Comparison of ENCODE assay signal across 8 cellular contexts in the genomic region with DNA sequence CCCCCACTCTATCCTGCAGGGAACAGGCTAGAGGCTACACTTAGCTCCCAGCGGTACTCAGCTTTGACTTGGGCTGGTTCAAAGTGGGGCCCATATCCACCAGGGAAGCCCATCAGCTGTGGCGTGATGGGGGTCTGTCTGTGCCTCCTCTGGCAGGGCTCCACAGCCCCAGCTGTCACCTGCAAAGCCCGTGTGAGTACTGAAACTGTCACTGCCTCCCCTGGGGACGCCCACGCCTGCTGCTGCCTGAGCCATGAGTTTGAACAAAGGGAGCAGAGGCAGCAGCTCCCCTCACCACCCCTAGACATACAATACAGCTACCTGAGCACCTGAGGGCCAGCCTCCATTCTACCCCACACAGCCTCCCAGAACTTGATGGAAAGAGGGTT. TPM values are rescaled to one million over a fixed set of nuclear protein-coding genes. Genes with fewer than 3 reads are reported as not detected.
DNase-seq lines count a peak whose midpoint lies in the region; ATAC-seq and TF ChIP-seq lines count a peak whose summit lies in the region.

No MANE protein-coding gene starts in this region.

- H3K4me1 Mint-ChIP-seq in MCF 10A (ENCODE audit: insufficient read depth, unreplicated experiment): peaks cover 18% of the 10 kb centered on the region
- H3K4me1 Mint-ChIP-seq in osteocyte (ENCODE audit: unreplicated experiment): peaks cover 15% of the 10 kb centered on the region

- CTCF ChIA-PET in MCF 10A (lab: Yijun Ruan, JAX): interaction anchor here (0.6 to 9.9 kb wide), 13 partner anchors 8 to 332 kb away, joined by 3 to 100 read pairs (median 4); partner anchors contain the start of genes HAUS4, LRP10 and PRMT5

- peak; percentile 38 for ATAC-seq in GM21825 (IDR thresholded peaks at IDR 0.05; ENCODE audit: unreplicated experiment)
- ATAC-seq in HG03571 (IDR thresholded peaks at IDR 0.05; ENCODE audit: unreplicated experiment): no peak

- BruUV-seq in MCF 10A (replicated peaks; lab: Mats Ljungman, UMichigan): no TSS peak

- no peaks in the 10 kb centered on the region for H3K27me3 Mint-ChIP-seq in MCF 10A (ENCODE audit: insufficient read depth, unreplicated experiment)
- H3K27me3 Mint-ChIP-seq in osteocyte (ENCODE audit: unreplicated experiment): no peaks in the 10 kb centered on the region

- H3K4me3 Mint-ChIP-seq in MCF 10A (ENCODE audit: unreplicated experiment) (peak overlapping the region; percentile 95), osteocyte (ENCODE audit: unreplicated experiment) (peak overlapping the region; percentile 26)

- peaks cover 6% of the 10 kb centered on the region for H3K36me3 Mint-ChIP-seq in MCF 10A (ENCODE audit: insufficient read depth, unreplicated experiment)
- peaks cover 2% of the 10 kb centered on the region for H3K36me3 Mint-ChIP-seq in osteocyte (ENCODE audit: unreplicated experiment)

- H3K27ac Mint-ChIP-seq in MCF 10A (ENCODE audit: low read depth, unreplicated experiment) (peak overlapping the region; percentile 31), osteocyte (ENCODE audit: unreplicated experiment) (no peak overlapping the region)

- TF ChIP-seq CTCF in GM12875 (IDR thresholded peaks at IDR 0.05; ENCODE audit: borderline replicate concordance, insufficient read depth, low read depth, low read length): no peak
- TF ChIP-seq CTCF in MCF 10A (IDR thresholded peaks at IDR 0.05; ENCODE audit: unreplicated experiment): no peak
- TF ChIP-seq CTCF in osteocyte (IDR thresholded peaks at IDR 0.05): no peak

- H3K9me3 Mint-ChIP-seq in MCF 10A (ENCODE audit: unreplicated experiment): no peaks in the 10 kb centered on the region
- no peaks in the 10 kb centered on the region for H3K9me3 Mint-ChIP-seq in osteocyte (ENCODE audit: unreplicated experiment)

- DNase-seq in NCI-H69 (lab: John Stamatoyannopoulos, UW) (peak; percentile 26), MCF 10A (ENCODE audit: unreplicated experiment) (no peak), osteocyte (ENCODE audit: extremely low spot score, unreplicated experiment) (no peak), NCI-H2196 treated with DMSO at 0.1 percent for 48 hours (lab: John Stamatoyannopoulos, UW; ENCODE audit: unreplicated experiment) (no peak), hippocampal formation (lab: John Stamatoyannopoulos, UW) (no peak)

- intact Hi-C loops in MCF 10A (cut with micrococcal nuclease): loop anchor here (1.0 kb wide), 1 partner anchor 16 kb away; no protein-coding TSS in a partner anchor

- POLR2A ChIA-PET in MCF 10A (lab: Yijun Ruan, JAX): interaction anchor here (0.5 to 10.8 kb wide), 10 partner anchors 9 to 89 kb away, joined by 3 to 116 read pairs (median 4); partner anchors contain the start of genes LRP10, PRMT5 and RBM23

- peak overlapping the region; percentile 32 for H3K4me3 ChIP-seq in GM12875 (ENCODE audit: low read depth, low read length)

RNA-seq across cellular contexts. Expression of gene REM2, which starts 5.0 kb away (rescaled TPM):
- total RNA-seq in MCF 10A (2022) (0.26 and 0.47 TPM in 2 replicates), osteocyte (0.18 and 0.35 TPM in 2 replicates)

RNA-seq across cellular contexts. Expression of gene LRP10, which starts 16.4 kb away (rescaled TPM):
- total RNA-seq in MCF 10A (2022) (71.0 and 83.1 TPM in 2 replicates), osteocyte (171 and 182 TPM in 2 replicates)

RNA-seq across cellular contexts. Expression of gene RBM23, which starts 31.0 kb away (rescaled TPM):
- 57.6 and 60.6 TPM in 2 replicates for total RNA-seq in MCF 10A (2022)
- total RNA-seq in osteocyte: 89.4 and 93.3 TPM in 2 replicates

RNA-seq across cellular contexts. Expression of gene PRMT5, which starts 41.2 kb away (rescaled TPM):
- total RNA-seq in MCF 10A (2022) (175 and 201 TPM in 2 replicates), osteocyte (58.4 and 68.4 TPM in 2 replicates)

RNA-seq across cellular contexts. Expression of gene MMP14, which starts 51.6 kb away (rescaled TPM):
- total RNA-seq in MCF 10A (2022): 71.5 and 78.6 TPM in 2 replicates
- 490 and 518 TPM in 2 replicates for total RNA-seq in osteocyte
